ENCODE assay signal across 20 cellular contexts in the genomic region with DNA sequence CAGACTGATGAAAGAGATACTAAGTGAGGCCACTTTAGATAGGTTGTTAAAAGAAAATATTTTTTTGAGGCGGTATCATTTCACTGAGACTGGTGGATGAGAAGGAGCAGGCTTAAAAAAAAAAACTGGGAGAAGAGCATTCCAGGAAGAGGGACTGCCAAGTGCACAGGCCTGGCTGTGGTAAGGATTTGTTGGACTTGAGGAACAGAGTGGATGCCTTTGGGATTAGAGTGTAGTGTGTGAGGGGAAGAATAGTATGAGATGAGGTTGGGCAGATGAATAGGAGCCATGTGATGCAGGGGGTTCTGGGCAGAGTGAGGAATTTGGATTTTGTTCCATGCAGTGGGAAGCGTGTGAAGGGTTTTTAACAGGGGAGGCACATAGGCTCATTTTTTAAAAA. TPM values are rescaled to one million over a fixed set of nuclear protein-coding genes. Genes with fewer than 3 reads are reported as not detected.
A peak's percentile ranks its signal among the peaks of the same experiment; 100 is the strongest.
DNase-seq lines count a peak whose midpoint lies in the region; ATAC-seq and TF ChIP-seq lines count a peak whose summit lies in the region.
"Had no signal": no experiment of that assay in that cellular context is flagged by ENCODE, and none has a peak within 500 bp of the region (broad histone marks: within the 10 kb centered on the region; RNA-seq: fewer than 3 reads in every experiment).

No MANE protein-coding gene starts in this region.

- H3K9me3 ChIP-seq in aorta (ENCODE audit: control insufficient read depth, low read length) = no peaks in the 10 kb centered on the region

- H3K27ac Mint-ChIP-seq in stimulated activated naive B cell treated with anti-CD40 and anti-IgM and Interleukin-4, amounts not matched to agents 10 μg/mL and 1 μg/mL and 100 μg/mL, for 72 hours = no peak overlapping the region
- H3K27ac Mint-ChIP-seq: naive B cell had no signal

- no peak for DNase-seq in Right ventricle myocardium inferior (ENCODE audit: missing footprints)
- DNase-seq in cardiac septum (ENCODE audit: low spot score) = no peak
- DNase-seq in astrocyte of the cerebellum (ENCODE audit: low read depth) = peak; percentile 70
- peak; percentile 12 for DNase-seq in iris pigment epithelial cell (ENCODE audit: low read depth)
- DNase-seq in aorta = no peak
- DNase-seq in stimulated activated naive B cell treated with anti-CD40 and anti-IgM and Interleukin-4, amounts not matched to agents 10 μg/mL and 1 μg/mL and 100 μg/mL, for 72 hours = no peak
- no peak for DNase-seq in cerebellar cortex (ENCODE audit: low spot score)
- no peak for DNase-seq in kidney glomerular epithelial cell (lab: John Stamatoyannopoulos, UW)
- DNase-seq: 8988T; central memory CD4-positive, alpha-beta T cell; COR-L47; GDM1; glutamatergic neuron; left colon; naive B cell; NCI-H1417; NCI-H446; PC-3 had no signal

- H3K36me3 Mint-ChIP-seq in stimulated activated naive B cell treated with anti-CD40 and anti-IgM and Interleukin-4, amounts not matched to agents 10 μg/mL and 1 μg/mL and 100 μg/mL, for 72 hours = peaks cover 6 to 16% of the 10 kb centered on the region in 2 donors
- H3K36me3 Mint-ChIP-seq: naive B cell had no signal

- H3K27me3 ChIP-seq in aorta (ENCODE audit: control insufficient read depth in 1 of 2, insufficient read depth in 2 of 2, low read length in 1 of 2) = no peaks in the 10 kb centered on the region

- no peaks in the 10 kb centered on the region for H3K36me3 ChIP-seq in aorta (ENCODE audit: control insufficient read depth in 1 of 2, insufficient read depth in 2 of 2, low read length in 1 of 2)

- H3K4me3 ChIP-seq in astrocyte of the cerebellum (ENCODE audit: low read depth, low read length) (no peak overlapping the region), aorta (ENCODE audit: low read length in 2 of 2) (no peak overlapping the region)

- no peak for TF ChIP-seq CTCF in astrocyte of the cerebellum (IDR thresholded peaks at IDR 0.05; ENCODE audit: low read depth, low read length, missing control alignments)

- ATAC-seq in Right ventricle myocardium inferior (peak; percentile 88), aorta (ENCODE audit: low FRiP score) (peak; percentile 63)
- ATAC-seq in stimulated activated naive B cell treated with anti-CD40 and anti-IgM and Interleukin-4, amounts not matched to agents 10 μg/mL and 1 μg/mL and 100 μg/mL, for 72 hours (replicated peaks) = no peak
- ATAC-seq: left colon, PC-3 had no signal

- H3K4me3 Mint-ChIP-seq in stimulated activated naive B cell treated with anti-CD40 and anti-IgM and Interleukin-4, amounts not matched to agents 10 μg/mL and 1 μg/mL and 100 μg/mL, for 72 hours = no peak overlapping the region
- H3K4me3 Mint-ChIP-seq: naive B cell had no signal

- H3K4me1 Mint-ChIP-seq in stimulated activated naive B cell treated with anti-CD40 and anti-IgM and Interleukin-4, amounts not matched to agents 10 μg/mL and 1 μg/mL and 100 μg/mL, for 72 hours = no peaks in the 10 kb centered on the region
- H3K4me1 Mint-ChIP-seq: naive B cell had no signal

- no peaks in the 10 kb centered on the region for H3K9me3 Mint-ChIP-seq in stimulated activated naive B cell treated with anti-CD40 and anti-IgM and Interleukin-4, amounts not matched to agents 10 μg/mL and 1 μg/mL and 100 μg/mL, for 72 hours
- H3K9me3 Mint-ChIP-seq: naive B cell had no signal

- 35 to 49% methylated on average over 2 of the region's 2 CpGs for WGBS in aorta, 2 donors

- no peaks in the 10 kb centered on the region for H3K27me3 Mint-ChIP-seq in stimulated activated naive B cell treated with anti-CD40 and anti-IgM and Interleukin-4, amounts not matched to agents 10 μg/mL and 1 μg/mL and 100 μg/mL, for 72 hours
- H3K27me3 Mint-ChIP-seq: naive B cell had no signal

- intact Hi-C loops in Right ventricle myocardium inferior (cut with DNase I) (no loop called here), cardiac septum (cut with DNase I) (no loop called here), aorta (cut with DNase I) (no loop called here)

- in situ Hi-C loops in astrocyte of the cerebellum (cut with HindIII; ENCODE audit: low sequenced_read_pairs) = no loop called here

- H3K4me1 ChIP-seq in aorta (ENCODE audit: control insufficient read depth in 1 of 2, insufficient read depth in 2 of 2, low read length in 2 of 2) = peaks cover 3% of the 10 kb centered on the region in 2 donors

- no peak overlapping the region for H3K27ac ChIP-seq in aorta (ENCODE audit: low read depth in 1 of 2, low read length in 2 of 2)
- H3K27ac ChIP-seq: KMS-11, VCaP had no signal

RNA-seq across cellular contexts. Expression of gene PBX3, which starts 57.9 kb away (rescaled TPM):
- total RNA-seq in Right ventricle myocardium inferior (49.4 TPM), cardiac septum (56.2 TPM), aorta (10 to 100 TPM; 21.6 to 44.7 TPM)
- 10 to 100 TPM; 10.3 to 16.0 TPM for polyA plus RNA-seq in aorta

Comparison
In these comparisons a context has a peak if more than half of its experiments do, and no peak if none do; other contexts are left out.
1. ATAC-seq: peak in Right ventricle myocardium inferior (single experiment) and aorta (single experiment); none in stimulated activated naive B cell treated with anti-CD40 and anti-IgM and Interleukin-4, amounts not matched to agents 10 μg/mL and 1 μg/mL and 100 μg/mL, for 72 hours (0 of 2).
2. DNase-seq: peak in astrocyte of the cerebellum (single experiment) and iris pigment epithelial cell (single experiment); none in Right ventricle myocardium inferior (single experiment), cardiac septum (single experiment), aorta (0 of 2), stimulated activated naive B cell treated with anti-CD40 and anti-IgM and Interleukin-4, amounts not matched to agents 10 μg/mL and 1 μg/mL and 100 μg/mL, for 72 hours (single experiment), cerebellar cortex (single experiment) and kidney glomerular epithelial cell (single experiment).